ENCODE assay signal across 1 cellular context in the genomic region with DNA sequence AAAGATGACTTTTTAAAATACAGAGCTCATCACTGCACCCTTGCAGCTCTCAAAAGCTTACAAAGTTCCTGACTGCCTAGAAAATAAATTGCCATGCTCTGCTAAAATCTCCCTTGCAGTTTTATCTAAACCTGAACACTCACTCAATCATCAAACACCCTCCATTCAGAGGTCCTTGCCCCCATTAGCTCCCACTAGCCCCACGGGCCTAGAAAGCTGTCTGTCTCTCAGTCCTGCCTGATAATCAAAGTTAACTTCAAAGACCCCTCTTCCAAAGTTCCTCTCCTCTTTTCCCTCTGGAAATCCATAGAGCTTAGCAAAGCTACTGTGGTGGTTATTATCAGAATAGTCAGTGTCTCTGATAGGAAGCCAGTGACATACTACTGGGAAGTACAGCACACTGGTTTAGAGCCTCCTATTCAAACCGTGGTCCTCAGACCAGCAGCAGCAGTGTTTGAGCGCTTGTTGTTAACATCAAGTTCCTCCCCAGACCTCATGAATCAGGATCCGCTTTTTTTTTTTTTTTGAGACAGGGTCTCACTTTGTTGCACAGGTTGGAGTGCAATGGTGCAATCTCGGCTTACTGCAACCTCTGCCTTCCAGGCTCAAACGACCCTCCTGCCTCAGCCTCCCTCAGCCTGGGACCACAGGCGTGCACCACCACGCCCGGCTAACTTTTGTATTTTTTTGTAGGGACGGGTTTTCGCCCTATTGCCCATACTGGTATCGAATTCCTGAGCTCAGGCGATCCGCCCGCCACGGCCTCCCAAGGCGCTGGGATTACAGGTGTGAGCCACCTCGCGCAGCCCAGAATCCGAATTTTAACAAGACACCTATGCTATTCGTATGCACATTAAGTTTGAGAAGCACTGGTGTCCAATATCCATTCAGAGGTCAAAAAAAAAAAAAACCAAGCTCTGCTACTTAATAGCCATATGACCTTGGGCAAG.
TF ChIP-seq lines count a peak whose summit lies in the region.

No MANE protein-coding gene starts in this region.

TF ChIP-seq in liver, 16 proteins besides CTCF, POLR2A, EP300 and RAD21 (continued from another document):
- TF ChIP-seq, protein P1, sequence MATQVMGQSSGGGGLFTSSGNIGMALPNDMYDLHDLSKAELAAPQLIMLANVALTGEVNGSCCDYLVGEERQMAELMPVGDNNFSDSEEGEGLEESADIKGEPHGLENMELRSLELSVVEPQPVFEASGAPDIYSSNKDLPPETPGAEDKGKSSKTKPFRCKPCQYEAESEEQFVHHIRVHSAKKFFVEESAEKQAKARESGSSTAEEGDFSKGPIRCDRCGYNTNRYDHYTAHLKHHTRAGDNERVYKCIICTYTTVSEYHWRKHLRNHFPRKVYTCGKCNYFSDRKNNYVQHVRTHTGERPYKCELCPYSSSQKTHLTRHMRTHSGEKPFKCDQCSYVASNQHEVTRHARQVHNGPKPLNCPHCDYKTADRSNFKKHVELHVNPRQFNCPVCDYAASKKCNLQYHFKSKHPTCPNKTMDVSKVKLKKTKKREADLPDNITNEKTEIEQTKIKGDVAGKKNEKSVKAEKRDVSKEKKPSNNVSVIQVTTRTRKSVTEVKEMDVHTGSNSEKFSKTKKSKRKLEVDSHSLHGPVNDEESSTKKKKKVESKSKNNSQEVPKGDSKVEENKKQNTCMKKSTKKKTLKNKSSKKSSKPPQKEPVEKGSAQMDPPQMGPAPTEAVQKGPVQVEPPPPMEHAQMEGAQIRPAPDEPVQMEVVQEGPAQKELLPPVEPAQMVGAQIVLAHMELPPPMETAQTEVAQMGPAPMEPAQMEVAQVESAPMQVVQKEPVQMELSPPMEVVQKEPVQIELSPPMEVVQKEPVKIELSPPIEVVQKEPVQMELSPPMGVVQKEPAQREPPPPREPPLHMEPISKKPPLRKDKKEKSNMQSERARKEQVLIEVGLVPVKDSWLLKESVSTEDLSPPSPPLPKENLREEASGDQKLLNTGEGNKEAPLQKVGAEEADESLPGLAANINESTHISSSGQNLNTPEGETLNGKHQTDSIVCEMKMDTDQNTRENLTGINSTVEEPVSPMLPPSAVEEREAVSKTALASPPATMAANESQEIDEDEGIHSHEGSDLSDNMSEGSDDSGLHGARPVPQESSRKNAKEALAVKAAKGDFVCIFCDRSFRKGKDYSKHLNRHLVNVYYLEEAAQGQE (IDR thresholded peaks at IDR 0.05): no peak
- TF ChIP-seq EGR1 (IDR thresholded peaks at IDR 0.05; ENCODE audit: low read depth in 2 of 2) (no peak), TAF1 (conservative IDR thresholded peaks at IDR 0.05) (no peak), HNF4G (IDR thresholded peaks at IDR 0.05) (no peak), GABPA (IDR thresholded peaks at IDR 0.05 in 1 of 2, conservative IDR thresholded peaks at IDR 0.05 in 1 of 2) (no peak)
- TF ChIP-seq, protein P2, sequence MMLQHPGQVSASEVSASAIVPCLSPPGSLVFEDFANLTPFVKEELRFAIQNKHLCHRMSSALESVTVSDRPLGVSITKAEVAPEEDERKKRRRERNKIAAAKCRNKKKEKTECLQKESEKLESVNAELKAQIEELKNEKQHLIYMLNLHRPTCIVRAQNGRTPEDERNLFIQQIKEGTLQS (IDR thresholded peaks at IDR 0.05): no peak
TF ChIP-seq in liver: peak in this region for 0.
